ENCODE assay signal across 13 cellular contexts in genomic region chr6:85810558-85810957, GRCh38.
"Had no signal": no experiment of that assay in that cellular context is flagged by ENCODE, and none has a peak within 500 bp of the region (broad histone marks: within the 10 kb centered on the region; RNA-seq: fewer than 3 reads in every experiment).

No MANE protein-coding gene starts in this region.

- H3K27ac ChIP-seq: ovary, stomach had no signal

- H3K4me3 ChIP-seq: ovary, stomach had no signal

- DNase-seq: activated CD4-positive, alpha-beta memory T cell treated with anti-CD3 and anti-CD28 coated beads for 36 hours; activated CD4-positive, CD25-positive, alpha-beta regulatory T cell treated with anti-CD3 and anti-CD28 coated beads, Interleukin-2, amount 50 U/mL, for 72 hours; activated gamma-delta T cell treated with Interleukin-2 at 50 U/mL for 16 hours; activated naive CD8-positive, alpha-beta T cell treated with anti-CD3 and anti-CD28 coated beads for 36 hours; activated T-cell treated with anti-CD3 and anti-CD28 coated beads, Interleukin-2, amount 50 U/mL, for 4 hours; anterior cingulate cortex; cerebellar nuclear complex; erythroblast; hippocampal formation; kidney glomerular epithelial cell; ovary; stimulated activated CD4-positive, alpha-beta T cell treated with anti-CD3 and anti-CD28 coated beads, Interleukin-4, amount 100 ng/mL, for 24 hours; stomach had no signal

- ATAC-seq: activated T-cell treated with anti-CD3 and anti-CD28 coated beads, Interleukin-2, amount 50 U/mL, for 4 hours had no signal

- H3K36me3 ChIP-seq: ovary, stomach had no signal

- H3K9me3 ChIP-seq: ovary had no signal

- H3K4me1 ChIP-seq: stomach had no signal

- H3K27me3 ChIP-seq: ovary, stomach had no signal
